16 cellular contexts compared by ENCODE assay signal in the genomic region with DNA sequence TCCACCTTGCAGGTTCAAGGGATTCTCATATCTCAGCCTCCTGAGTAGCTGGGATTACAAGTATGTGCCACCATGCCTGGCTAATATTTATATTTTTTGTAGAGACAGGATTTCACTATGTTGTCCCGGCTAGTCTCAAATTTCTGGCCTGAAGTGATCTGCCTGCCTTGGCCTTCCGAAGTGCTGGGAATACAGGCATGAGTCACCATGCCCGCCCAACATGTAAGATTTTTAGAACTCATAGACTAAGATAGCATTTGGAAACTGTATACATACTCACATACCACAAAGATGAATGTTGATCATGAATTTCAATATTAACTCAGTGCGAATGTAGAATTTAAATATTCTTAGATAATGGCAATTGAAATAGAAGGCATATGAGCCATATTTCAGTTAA.
DNase-seq lines count a peak whose midpoint lies in the region; ATAC-seq, FAIRE-seq and TF ChIP-seq lines count a peak whose summit lies in the region.
"Had no signal": no experiment of that assay in that cellular context is flagged by ENCODE, and none has a peak within 500 bp of the region (broad histone marks: within the 10 kb centered on the region; RNA-seq: fewer than 3 reads in every experiment).

No MANE protein-coding gene starts in this region.

- no peak overlapping the region for H3K4me3 Mint-ChIP-seq in activated T-cell treated with anti-CD3 and anti-CD28 coated beads, Interleukin-2, amount 50 U/mL, for 4 hours
- no peak overlapping the region for H3K4me3 Mint-ChIP-seq in Calu3 (ENCODE audit: low read depth, unreplicated experiment)
- H3K4me3 Mint-ChIP-seq: CD4-positive, alpha-beta T cell had no signal

- CTCF ChIA-PET in Calu3 (lab: Charles Lee) = interaction anchor here (0.6 kb wide), 1 partner anchor 82 kb away, joined by 3 read pairs; no protein-coding TSS in a partner anchor

- no peak overlapping the region for H3K27ac Mint-ChIP-seq in Calu3 (ENCODE audit: unreplicated experiment)
- H3K27ac Mint-ChIP-seq: CD4-positive, alpha-beta T cell had no signal

- no peaks in the 10 kb centered on the region for H3K9me3 ChIP-seq in MG63
- no peaks in the 10 kb centered on the region for H3K9me3 ChIP-seq in Peyer's patch

- no peaks in the 10 kb centered on the region for H3K36me3 Mint-ChIP-seq in activated T-cell treated with anti-CD3 and anti-CD28 coated beads, Interleukin-2, amount 50 U/mL, for 4 hours (ENCODE audit: insufficient read depth)
- H3K36me3 Mint-ChIP-seq in Calu3 (ENCODE audit: insufficient read depth, unreplicated experiment) = no peaks in the 10 kb centered on the region

- no peak for TF ChIP-seq POLR2A in Peyer's patch (IDR thresholded peaks at IDR 0.05)

- no peaks in the 10 kb centered on the region for H3K27me3 Mint-ChIP-seq in activated T-cell treated with anti-CD3 and anti-CD28 coated beads, Interleukin-2, amount 50 U/mL, for 4 hours (ENCODE audit: low read depth)
- no peaks in the 10 kb centered on the region for H3K27me3 Mint-ChIP-seq in Calu3 (ENCODE audit: unreplicated experiment)
- H3K27me3 Mint-ChIP-seq: CD4-positive, alpha-beta T cell had no signal

- H3K9me3 Mint-ChIP-seq in activated T-cell treated with anti-CD3 and anti-CD28 coated beads, Interleukin-2, amount 50 U/mL, for 4 hours = peaks cover 4% of the 10 kb centered on the region
- no peaks in the 10 kb centered on the region for H3K9me3 Mint-ChIP-seq in Calu3 (ENCODE audit: low read depth, unreplicated experiment)

- intact Hi-C loops in Calu3 (cut with micrococcal nuclease; ENCODE audit: unreplicated experiment) = no loop called here

- no peak overlapping the region for H3K4me3 ChIP-seq in MG63
- H3K4me3 ChIP-seq in bronchial epithelial cell (ENCODE audit: low read depth, low read length) = no peak overlapping the region
- no peak overlapping the region for H3K4me3 ChIP-seq in Peyer's patch

- no TSS peak for BruUV-seq in Calu3 (replicated peaks; lab: Mats Ljungman, UMichigan)

- TF ChIP-seq CTCF in bronchial epithelial cell (IDR thresholded peaks at IDR 0.05; ENCODE audit: insufficient read depth, low read length, severe bottlenecking) (no peak), Calu3 (IDR thresholded peaks at IDR 0.05; ENCODE audit: unreplicated experiment) (no peak), Peyer's patch (IDR thresholded peaks at IDR 0.05) (no peak)

- no peak for FAIRE-seq in bronchial epithelial cell (lab: Jason Lieb, UNC)
- FAIRE-seq: A204.1 had no signal

- H3K36me3 ChIP-seq in MG63 (no peaks in the 10 kb centered on the region), bronchial epithelial cell (ENCODE audit: control insufficient read depth, insufficient read depth, low read length) (no peaks in the 10 kb centered on the region), Peyer's patch (no peaks in the 10 kb centered on the region)

- no peaks in the 10 kb centered on the region for H3K4me1 Mint-ChIP-seq in activated T-cell treated with anti-CD3 and anti-CD28 coated beads, Interleukin-2, amount 50 U/mL, for 4 hours (ENCODE audit: low read depth)
- no peaks in the 10 kb centered on the region for H3K4me1 Mint-ChIP-seq in Calu3 (ENCODE audit: low read depth, unreplicated experiment)

- no peak overlapping the region for H3K27ac ChIP-seq in Peyer's patch

- DNase-seq in EL (peak; percentile 44), MG63 (peak; percentile 10), bronchial epithelial cell (ENCODE audit: low read depth) (peak; percentile 13), iris pigment epithelial cell (ENCODE audit: low read depth) (peak; percentile 43), Calu3 (no peak), Peyer's patch (no peak)
- no peak for DNase-seq in activated T-cell treated with anti-CD3 and anti-CD28 coated beads, Interleukin-2, amount 50 U/mL, for 4 hours
- DNase-seq: CD4-positive, alpha-beta T cell; H7; MM.1S; NCI-H1092 treated with DMSO at 0.1 percent for 48 hours; NCI-H2081; Right ventricle myocardium superior; SK-N-SH had no signal

- H3K4me1 ChIP-seq in Peyer's patch = no peaks in the 10 kb centered on the region

- ATAC-seq in activated T-cell treated with anti-CD3 and anti-CD28 coated beads, Interleukin-2, amount 50 U/mL, for 4 hours = no peak
- ATAC-seq in GM19455 (IDR thresholded peaks at IDR 0.05; ENCODE audit: unreplicated experiment) = no peak

- no peaks in the 10 kb centered on the region for H3K27me3 ChIP-seq in MG63
- H3K27me3 ChIP-seq in bronchial epithelial cell (ENCODE audit: control insufficient read depth, insufficient read depth, low read length) = no peaks in the 10 kb centered on the region
- no peaks in the 10 kb centered on the region for H3K27me3 ChIP-seq in Peyer's patch

Comparison
In these comparisons a context has a peak if more than half of its experiments do, and no peak if none do; other contexts are left out.
1. DNase-seq: peak in EL (single experiment), MG63 (single experiment), bronchial epithelial cell (single experiment) and iris pigment epithelial cell (single experiment); none in activated T-cell treated with anti-CD3 and anti-CD28 coated beads, Interleukin-2, amount 50 U/mL, for 4 hours (single experiment), Calu3 (single experiment) and Peyer's patch (0 of 3).